ENCODE assay signal across 12 cellular contexts in genomic region chr11:127002669-127003259, GRCh38. TPM values are rescaled to one million over a fixed set of nuclear protein-coding genes. Genes with fewer than 3 reads are reported as not detected.
DNase-seq lines count a peak whose midpoint lies in the region; TF ChIP-seq lines count a peak whose summit lies in the region.
"Had no signal": no experiment of that assay in that cellular context is flagged by ENCODE, and none has a peak within 500 bp of the region (broad histone marks: within the 10 kb centered on the region; RNA-seq: fewer than 3 reads in every experiment).

No MANE protein-coding gene starts in this region.

- H3K36me3 ChIP-seq in A673 (ENCODE audit: insufficient read depth, low read length, poor library complexity, severe bottlenecking) (no peaks in the 10 kb centered on the region), H7 (replicated peaks; ENCODE audit: control insufficient read depth, insufficient read depth, low read length) (no peaks in the 10 kb centered on the region), thyroid gland (no peaks in the 10 kb centered on the region)
- H3K36me3 ChIP-seq: gastrocnemius medialis had no signal

- H3K9me3 ChIP-seq in A673 (ENCODE audit: low read depth, low read length, poor library complexity, severe bottlenecking) (no peaks in the 10 kb centered on the region), iPS-18c (ENCODE audit: control insufficient read depth, insufficient read depth, low read length) (no peaks in the 10 kb centered on the region), thyroid gland (no peaks in the 10 kb centered on the region)
- H3K9me3 ChIP-seq: gastrocnemius medialis had no signal

- CTCF ChIA-PET in A673 (lab: Charles Lee): no interaction called here
- CTCF ChIA-PET in activated naive CD4-positive, alpha-beta T cell treated with anti-CD3 and anti-CD28 coated beads, Interleukin-2, amount 10 ng/mL, durations not matched to agents 7 days and 5 days (lab: Charles Lee): no interaction called here

- TF ChIP-seq CTCF in A673 (conservative IDR thresholded peaks at IDR 0.05; ENCODE audit: low read depth, low read length) (no peak), astrocyte of the spinal cord (IDR thresholded peaks at IDR 0.05; ENCODE audit: low read depth, low read length) (no peak), thyroid gland (IDR thresholded peaks at IDR 0.05) (no peak)

- POLR2A ChIA-PET in A673 (lab: Charles Lee; ENCODE audit: low non-redundant PET): no interaction called here

- H3K4me1 ChIP-seq in A673 (ENCODE audit: insufficient read depth, low read length, poor library complexity, severe bottlenecking): peaks cover 8% of the 10 kb centered on the region
- H3K4me1 ChIP-seq in thyroid gland: peaks cover 0 to 8% of the 10 kb centered on the region in 2 donors
- H3K4me1 ChIP-seq: gastrocnemius medialis had no signal

- no TSS peak for BruUV-seq in A673 (replicated peaks; lab: Mats Ljungman, UMichigan)

- no peaks in the 10 kb centered on the region for H3K36me3 Mint-ChIP-seq in activated naive CD4-positive, alpha-beta T cell treated with anti-CD3 and anti-CD28 coated beads, Interleukin-2, amount 10 ng/mL, durations not matched to agents 7 days and 5 days

- H3K27me3 Mint-ChIP-seq in activated naive CD4-positive, alpha-beta T cell treated with anti-CD3 and anti-CD28 coated beads, Interleukin-2, amount 10 ng/mL, durations not matched to agents 7 days and 5 days: peaks cover 32% of the 10 kb centered on the region

- DNase-seq in A673 (ENCODE audit: low spot score) (no peak), H7 (peak; percentile 70), astrocyte of the spinal cord (ENCODE audit: low read depth, low spot score) (no peak), thyroid gland (no peak), HPDE6-E6E7 (ENCODE audit: extremely low spot score) (no peak), islet precursor cell (no peak)
- DNase-seq in activated naive CD4-positive, alpha-beta T cell treated with anti-CD3 and anti-CD28 coated beads, Interleukin-2, amount 10 ng/mL, durations not matched to agents 7 days and 5 days: no peak
- DNase-seq: activated T-cell treated with anti-CD3 and anti-CD28 coated beads, Interleukin-2, amount 50 U/mL, for 1 hour; gastrocnemius medialis; PC-3; stimulated activated naive CD4-positive, alpha-beta T cell had no signal

- H3K27me3 ChIP-seq in A673 (replicated peaks; ENCODE audit: insufficient read depth, low read depth, low read length, poor library complexity) (peaks cover 86% of the 10 kb centered on the region), H7 (ENCODE audit: control insufficient read depth, insufficient read depth, low read length) (peaks cover 61% of the 10 kb centered on the region), thyroid gland (peaks cover 10% of the 10 kb centered on the region)

- no peak overlapping the region for H3K27ac Mint-ChIP-seq in activated naive CD4-positive, alpha-beta T cell treated with anti-CD3 and anti-CD28 coated beads, Interleukin-2, amount 10 ng/mL, durations not matched to agents 7 days and 5 days

- intact Hi-C loops in A673 (cut with micrococcal nuclease; ENCODE audit: unreplicated experiment): loop anchor here (10.0 kb wide), 1 partner anchor 342 kb away; no protein-coding TSS in a partner anchor
- intact Hi-C loops in thyroid gland (cut with DNase I): no loop called here

- TF ChIP-seq POLR2A in thyroid gland (IDR thresholded peaks at IDR 0.05): no peak

- no peaks in the 10 kb centered on the region for H3K4me1 Mint-ChIP-seq in activated naive CD4-positive, alpha-beta T cell treated with anti-CD3 and anti-CD28 coated beads, Interleukin-2, amount 10 ng/mL, durations not matched to agents 7 days and 5 days

- H3K4me3 ChIP-seq in A673 (ENCODE audit: low read depth, low read length, poor library complexity, severe bottlenecking): peak overlapping the region; percentile 11
- H3K4me3 ChIP-seq in H7 (ENCODE audit: insufficient read depth, low read depth, low read length): peak overlapping the region; percentile 59
- H3K4me3 ChIP-seq in astrocyte of the spinal cord (ENCODE audit: low read depth, low read length): peak overlapping the region; percentile 34
- H3K4me3 ChIP-seq in iPS-18c (ENCODE audit: insufficient read depth, low read depth, low read length): peak overlapping the region; percentile 47
- no peak overlapping the region for H3K4me3 ChIP-seq in thyroid gland (replicated peaks in 1 of 3)
- H3K4me3 ChIP-seq: gastrocnemius medialis had no signal

- in situ Hi-C loops in astrocyte of the spinal cord (cut with HindIII; ENCODE audit: low sequenced_read_pairs): no loop called here

- no peaks in the 10 kb centered on the region for H3K9me3 Mint-ChIP-seq in activated naive CD4-positive, alpha-beta T cell treated with anti-CD3 and anti-CD28 coated beads, Interleukin-2, amount 10 ng/mL, durations not matched to agents 7 days and 5 days

- H3K27ac ChIP-seq in A673 (ENCODE audit: low read depth, low read length, poor library complexity, severe bottlenecking) (no peak overlapping the region), thyroid gland (no peak overlapping the region)
- H3K27ac ChIP-seq: gastrocnemius medialis had no signal

- WGBS in thyroid gland, 2 donors: 17% methylated on average over 16 of the region's 16 CpGs

- H3K4me3 Mint-ChIP-seq in activated naive CD4-positive, alpha-beta T cell treated with anti-CD3 and anti-CD28 coated beads, Interleukin-2, amount 10 ng/mL, durations not matched to agents 7 days and 5 days: no peak overlapping the region

RNA-seq across cellular contexts. Expression of gene KIRREL3, which starts 2.2 kb away (rescaled TPM):
- total RNA-seq in A673 (2021) (not detected in 2 replicates), thyroid gland (under 1 TPM in 1 of 4 donors, not detected in 3; 0.78 TPM)
- 0.10 and 0.55 TPM in 2 replicates for total RNA-seq in H7 (2014; rRNA removed; shearing (Covaris generic))

Comparison
In these comparisons a context has a peak if more than half of its experiments do, and no peak if none do; other contexts are left out.
1. H3K4me3 ChIP-seq: peak in A673 (single experiment), H7 (single experiment), astrocyte of the spinal cord (single experiment) and iPS-18c (single experiment); none in thyroid gland (0 of 3).